ENCODE assay signal across 8 cellular contexts in the genomic region with DNA sequence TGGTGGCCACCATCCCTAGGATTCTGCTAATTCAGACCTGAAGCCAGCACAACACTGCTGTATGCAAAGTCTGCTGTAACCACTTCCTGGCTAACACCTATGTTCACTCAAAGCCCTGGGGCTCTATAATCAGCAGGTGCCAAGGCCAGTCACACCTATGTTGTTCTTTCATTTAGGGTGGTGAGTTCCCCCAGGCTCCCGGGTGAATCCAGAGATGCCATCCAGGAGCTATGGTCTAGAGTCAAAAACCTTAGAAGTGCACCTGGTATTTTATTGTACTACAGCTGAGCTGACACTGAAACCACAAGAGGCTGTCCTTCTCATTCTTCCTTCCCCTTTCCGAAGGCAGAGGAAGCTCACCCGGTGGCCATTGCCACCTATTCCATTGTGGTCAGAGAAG. TPM values are rescaled to one million over a fixed set of nuclear protein-coding genes. Genes with fewer than 3 reads are reported as not detected.
A peak's percentile ranks its signal among the peaks of the same experiment; 100 is the strongest.
DNase-seq lines count a peak whose midpoint lies in the region; ATAC-seq and TF ChIP-seq lines count a peak whose summit lies in the region.

No MANE protein-coding gene starts in this region.

- DNase-seq in stimulated activated CD4-positive, alpha-beta T cell treated with anti-CD3 and anti-CD28 coated beads, Interleukin-15, amount 100 ng/mL, for 24 hours, result peak; percentile 5
- DNase-seq in stimulated activated CD4-positive, alpha-beta T cell treated with anti-CD3 and anti-CD28 coated beads, Interleukin-2, amount 100 ng/mL, for 24 hours, result no peak
- DNase-seq in SKM-1 treated with dmso at 0.1 percent for 144 hours (lab: John Stamatoyannopoulos, UW; ENCODE audit: unreplicated experiment), result peak; percentile 40
- no peak for DNase-seq in NCI-H524 treated with DMSO at 0.1 percent for 48 hours (lab: John Stamatoyannopoulos, UW)
- DNase-seq in spleen, result no peak
- no peak for DNase-seq in NCI-H1105 (lab: John Stamatoyannopoulos, UW)
- DNase-seq in RWPE1 (ENCODE audit: low spot score), result no peak

- WGBS in spleen, 5 donors, result 19 to 32% (median 27%) methylated on average over 3 of the region's 3 CpGs

- POLR2A ChIA-PET in RWPE1 (lab: Yijun Ruan, JAX; ENCODE audit: low non-redundant PET), result no interaction called here

- H3K4me3 ChIP-seq in spleen, result no peak overlapping the region

- no peaks in the 10 kb centered on the region for H3K36me3 ChIP-seq in spleen

- intact Hi-C loops in spleen (cut with DNase I; ENCODE audit: low total_unique reads), result no loop called here

- peaks cover 0 to 23% (median 12%) of the 10 kb centered on the region in 6 donors for H3K4me1 ChIP-seq in spleen

- TF ChIP-seq CTCF in spleen (IDR thresholded peaks at IDR 0.05 in 8 of 11, conservative IDR thresholded peaks at IDR 0.05 in 3 of 11) (no peak), RWPE1 (conservative IDR thresholded peaks at IDR 0.05; ENCODE audit: low read depth) (no peak)

- no peak for TF ChIP-seq POLR2A in spleen (IDR thresholded peaks at IDR 0.05)

- peak; percentile 95 for ATAC-seq in HG03039 (IDR thresholded peaks at IDR 0.05; ENCODE audit: unreplicated experiment)

- CTCF ChIA-PET in RWPE1 (lab: Yijun Ruan, JAX), result no interaction called here

- peak overlapping the region in 3 of 8 donors; percentile 0 to 20 (median 9) for H3K27ac ChIP-seq in spleen
- H3K27ac ChIP-seq in RWPE1, result no peak overlapping the region

- H3K9me3 ChIP-seq in spleen, result peaks cover 0 to 11% (median 0%) of the 10 kb centered on the region in 8 donors

- H3K27me3 ChIP-seq in spleen (replicated peaks in 1 of 7), result no peaks in the 10 kb centered on the region

RNA-seq across cellular contexts. Expression of gene CCDC141, which starts 46.2 kb away (rescaled TPM):
- total RNA-seq in spleen, result 10 to 100 TPM in 6 of 7 donors, 1 to 10 TPM in 1; 9.7 to 21.3 (median 13.4) TPM
- under 1 TPM; 0.29 to 0.32 (median 0.30) TPM for polyA plus RNA-seq in spleen

Comparison
In these comparisons a context has a peak if more than half of its experiments do, and no peak if none do; other contexts are left out.
1. DNase-seq: peak in stimulated activated CD4-positive, alpha-beta T cell treated with anti-CD3 and anti-CD28 coated beads, Interleukin-15, amount 100 ng/mL, for 24 hours (single experiment) and SKM-1 treated with dmso at 0.1 percent for 144 hours (single experiment); none in stimulated activated CD4-positive, alpha-beta T cell treated with anti-CD3 and anti-CD28 coated beads, Interleukin-2, amount 100 ng/mL, for 24 hours (0 of 2), NCI-H524 treated with DMSO at 0.1 percent for 48 hours (single experiment), spleen (single experiment), NCI-H1105 (single experiment) and RWPE1 (single experiment).